In the genomic region with DNA sequence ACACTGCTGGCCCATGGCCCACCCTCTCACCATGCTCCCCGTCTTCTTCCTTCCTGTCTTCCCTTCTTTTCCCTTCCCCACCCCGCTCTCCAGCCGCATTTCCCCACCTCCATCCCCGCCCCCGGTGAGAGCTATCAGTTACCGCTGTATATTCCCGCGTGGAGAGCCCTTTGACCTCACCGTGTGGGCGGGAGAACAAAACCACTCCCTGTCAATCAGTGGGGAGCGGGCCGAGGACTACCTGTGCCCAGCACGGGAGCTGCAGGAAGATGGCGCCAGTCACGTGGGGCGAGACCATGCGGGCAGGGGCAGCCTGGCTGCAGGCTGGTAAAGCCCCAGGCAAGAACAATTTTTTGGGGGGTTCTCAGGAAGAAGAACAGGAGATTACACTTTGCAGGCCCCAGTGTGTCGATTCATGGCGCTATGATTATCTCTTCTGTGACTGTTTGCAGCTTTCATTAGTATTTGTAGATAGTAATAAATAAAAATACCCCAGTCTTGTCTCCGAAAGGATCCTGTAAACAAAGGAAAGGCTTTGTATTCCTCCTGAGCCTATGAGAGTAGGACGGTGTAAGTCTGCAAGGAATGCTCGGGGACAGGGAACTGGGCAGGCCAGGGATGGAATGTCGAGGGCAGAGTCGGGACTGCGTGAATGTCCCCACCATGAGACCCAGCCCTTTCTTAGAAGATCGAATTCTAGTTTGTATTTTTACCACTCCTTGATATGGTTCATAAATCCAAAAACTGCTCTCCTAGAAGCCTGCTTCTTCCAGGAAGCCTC, we compare ENCODE assay signal across 26 cellular contexts. TPM values are rescaled to one million over a fixed set of nuclear protein-coding genes. Genes with fewer than 3 reads are reported as not detected.
"Had no signal": no experiment of that assay in that cellular context is flagged by ENCODE, and none has a peak within 500 bp of the region (broad histone marks: within the 10 kb centered on the region; RNA-seq: fewer than 3 reads in every experiment).

No MANE protein-coding gene starts in this region.

- H3K27me3 ChIP-seq: dorsolateral prefrontal cortex had no signal

- H3K4me3 ChIP-seq: dorsolateral prefrontal cortex, psoas muscle, skin epidermis, suprapubic skin had no signal

- H3K27ac Mint-ChIP-seq: activated naive CD4-positive, alpha-beta T cell treated with anti-CD3 and anti-CD28 coated beads, Interleukin-2, amount 10 ng/mL, durations not matched to agents 7 days and 5 days; activated naive CD8-positive, alpha-beta T cell treated with anti-CD3 and anti-CD28 coated beads, Interleukin-2, amount 50 U/mL, for 24 hours; brain; stimulated activated naive CD8-positive, alpha-beta T cell treated with anti-CD3 and anti-CD28 coated beads, Interleukin-15, amount 100 ng/mL, for 72 hours; T-cell; type B pancreatic cell had no signal

- H3K4me1 ChIP-seq: psoas muscle, suprapubic skin had no signal

- DNase-seq: activated CD4-positive, alpha-beta T cell treated with anti-CD3 and anti-CD28 coated beads for 48 hours; activated CD4-positive, CD25-positive, alpha-beta regulatory T cell; activated CD8-positive, alpha-beta memory T cell treated with anti-CD3 and anti-CD28 coated beads, Interleukin-2, amount 50 U/mL, for 4 hours; activated effector memory CD4-positive, alpha-beta T cell treated with Interleukin-2 at 50 U/mL for 16 hours; activated naive CD4-positive, alpha-beta T cell treated with anti-CD3 and anti-CD28 coated beads, Interleukin-2, amount 10 ng/mL, durations not matched to agents 7 days and 5 days; activated naive CD8-positive, alpha-beta T cell treated with anti-CD3 and anti-CD28 coated beads, Interleukin-2, amount 50 U/mL, for 24 hours; activated T-cell treated with anti-CD3 and anti-CD28 coated beads, Interleukin-2, amount 50 U/mL, for 4 hours; anterior cingulate cortex; caudate nucleus; dorsolateral prefrontal cortex; foreskin fibroblast; hypothalamus; kidney glomerular epithelial cell; left ventricle myocardium superior; psoas muscle; right cardiac atrium; stimulated activated CD4-positive, alpha-beta T cell treated with anti-CD3 and anti-CD28 coated beads, Interleukin-4, amount 100 ng/mL, for 1 hour; stimulated activated naive CD8-positive, alpha-beta T cell treated with anti-CD3 and anti-CD28 coated beads, Interleukin-15, amount 100 ng/mL, for 72 hours; T-cell had no signal

- H3K4me3 Mint-ChIP-seq: activated naive CD4-positive, alpha-beta T cell treated with anti-CD3 and anti-CD28 coated beads, Interleukin-2, amount 10 ng/mL, durations not matched to agents 7 days and 5 days; activated naive CD8-positive, alpha-beta T cell treated with anti-CD3 and anti-CD28 coated beads, Interleukin-2, amount 50 U/mL, for 24 hours; activated T-cell treated with anti-CD3 and anti-CD28 coated beads, Interleukin-2, amount 50 U/mL, for 4 hours; brain; neural crest cell; stimulated activated naive CD8-positive, alpha-beta T cell treated with anti-CD3 and anti-CD28 coated beads, Interleukin-15, amount 100 ng/mL, for 72 hours; T-cell; type B pancreatic cell had no signal

- H3K36me3 ChIP-seq: suprapubic skin had no signal

- H3K9me3 ChIP-seq: psoas muscle, suprapubic skin had no signal

- H3K27ac ChIP-seq: dorsolateral prefrontal cortex, epithelial cell of prostate, psoas muscle, skin epidermis, suprapubic skin had no signal

- H3K27me3 Mint-ChIP-seq: activated naive CD4-positive, alpha-beta T cell treated with anti-CD3 and anti-CD28 coated beads, Interleukin-2, amount 10 ng/mL, durations not matched to agents 7 days and 5 days had no signal

- ATAC-seq: activated naive CD8-positive, alpha-beta T cell treated with anti-CD3 and anti-CD28 coated beads, Interleukin-2, amount 50 U/mL, for 24 hours; activated T-cell treated with anti-CD3 and anti-CD28 coated beads, Interleukin-2, amount 50 U/mL, for 4 hours; left ventricle myocardium superior; psoas muscle; right cardiac atrium; stimulated activated naive CD8-positive, alpha-beta T cell treated with anti-CD3 and anti-CD28 coated beads, Interleukin-15, amount 100 ng/mL, for 72 hours; T-cell had no signal

- H3K9me3 Mint-ChIP-seq: activated naive CD4-positive, alpha-beta T cell treated with anti-CD3 and anti-CD28 coated beads, Interleukin-2, amount 10 ng/mL, durations not matched to agents 7 days and 5 days; activated naive CD8-positive, alpha-beta T cell treated with anti-CD3 and anti-CD28 coated beads, Interleukin-2, amount 50 U/mL, for 24 hours; activated T-cell treated with anti-CD3 and anti-CD28 coated beads, Interleukin-2, amount 50 U/mL, for 4 hours; brain; neural crest cell; stimulated activated naive CD8-positive, alpha-beta T cell treated with anti-CD3 and anti-CD28 coated beads, Interleukin-15, amount 100 ng/mL, for 72 hours; T-cell had no signal

- H3K4me1 Mint-ChIP-seq: activated naive CD4-positive, alpha-beta T cell treated with anti-CD3 and anti-CD28 coated beads, Interleukin-2, amount 10 ng/mL, durations not matched to agents 7 days and 5 days; activated naive CD8-positive, alpha-beta T cell treated with anti-CD3 and anti-CD28 coated beads, Interleukin-2, amount 50 U/mL, for 24 hours; brain; neural crest cell; stimulated activated naive CD8-positive, alpha-beta T cell treated with anti-CD3 and anti-CD28 coated beads, Interleukin-15, amount 100 ng/mL, for 72 hours; T-cell had no signal

- H3K36me3 Mint-ChIP-seq: activated naive CD4-positive, alpha-beta T cell treated with anti-CD3 and anti-CD28 coated beads, Interleukin-2, amount 10 ng/mL, durations not matched to agents 7 days and 5 days; brain; T-cell; type B pancreatic cell had no signal

RNA-seq across cellular contexts. Expression of a gene that starts 14.8 kb away (rescaled TPM):
- total RNA-seq: activated T-cell treated with anti-CD3 and anti-CD28 coated beads, Interleukin-2, amount 50 U/mL, for 4 hours; dorsolateral prefrontal cortex; left ventricle myocardium superior; neural crest cell; osteocyte; psoas muscle; right cardiac atrium; suprapubic skin; T-cell had no signal
- polyA plus RNA-seq: psoas muscle, right cardiac atrium had no signal
